In the genomic region with DNA sequence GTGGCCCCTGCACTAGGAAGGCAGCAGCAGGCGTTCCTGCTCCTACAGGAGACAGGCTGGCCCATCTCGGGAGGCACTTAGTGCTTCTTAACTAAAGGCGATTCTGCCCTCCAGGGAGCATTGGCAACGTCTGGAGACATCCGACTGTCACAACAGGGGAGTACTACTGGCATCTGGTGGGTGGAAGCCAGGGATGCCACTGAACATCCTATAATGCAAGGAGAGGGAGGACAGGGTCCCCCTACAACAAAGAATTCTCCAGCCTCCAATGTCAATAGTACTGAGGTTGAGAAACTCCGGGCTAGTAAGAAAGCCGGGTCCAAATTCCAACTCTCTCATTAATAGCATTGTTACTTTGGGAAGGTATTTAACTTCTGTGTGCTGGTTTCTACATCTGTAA, we compare ENCODE assay signal across 23 cellular contexts.
"Had no signal": no experiment of that assay in that cellular context is flagged by ENCODE, and none has a peak within 500 bp of the region (broad histone marks: within the 10 kb centered on the region; RNA-seq: fewer than 3 reads in every experiment).

No MANE protein-coding gene starts in this region.

- H3K36me3 ChIP-seq: neutrophil, ovary, prostate gland, upper lobe of right lung had no signal

- H3K27me3 Mint-ChIP-seq: activated naive CD8-positive, alpha-beta T cell treated with anti-CD3 and anti-CD28 coated beads, Interleukin-2, amount 10 ng/mL, durations not matched to agents 7 days and 5 days had no signal

- ATAC-seq: activated T-cell treated with anti-CD3 and anti-CD28 coated beads, Interleukin-2, amount 50 U/mL, for 4 hours; foreskin keratinocyte; stimulated activated naive CD8-positive, alpha-beta T cell treated with anti-CD3 and anti-CD28 coated beads, Interleukin-15, Interleukin-2, amounts not matched to agents 100 U/mL and 50 U/mL, for 24 hours; upper lobe of right lung; WTC11 had no signal

- H3K36me3 Mint-ChIP-seq: activated naive CD8-positive, alpha-beta T cell treated with anti-CD3 and anti-CD28 coated beads, Interleukin-2, amount 10 ng/mL, durations not matched to agents 7 days and 5 days; memory B cell had no signal

- H3K27ac ChIP-seq: foreskin keratinocyte, neutrophil, ovary, prostate gland, upper lobe of right lung had no signal

- H3K4me3 ChIP-seq: ovary, prostate gland, upper lobe of right lung had no signal

- H3K9me3 Mint-ChIP-seq: activated T-cell treated with anti-CD3 and anti-CD28 coated beads, Interleukin-2, amount 50 U/mL, for 4 hours; activated T-helper 2 cell treated with anti-CD3 and anti-CD28 coated beads, Interferon-gamma antibody, Interleukin-2, Interleukin-4, amounts not matched to agents 10 μg/mL and 5 μg/mL and 100 μg/mL, durations not matched to agents 14 hours and 24 hours and 36 hours; dendritic cell treated with granulocyte-macrophage colony-stimulating factor and Interleukin-4, amounts not matched to agents 40 ng/mL and 50 ng/mL, for 4 days; memory B cell had no signal

- H3K27ac Mint-ChIP-seq: activated naive CD8-positive, alpha-beta T cell treated with anti-CD3 and anti-CD28 coated beads, Interleukin-2, amount 10 ng/mL, durations not matched to agents 7 days and 5 days; activated T-helper 2 cell treated with anti-CD3 and anti-CD28 coated beads, Interferon-gamma antibody, Interleukin-2, Interleukin-4, amounts not matched to agents 10 μg/mL and 5 μg/mL and 100 μg/mL, durations not matched to agents 14 hours and 24 hours and 36 hours; dendritic cell treated with granulocyte-macrophage colony-stimulating factor and Interleukin-4, amounts not matched to agents 40 ng/mL and 50 ng/mL, for 4 days; memory B cell; nephron; WTC11 had no signal

- H3K4me1 ChIP-seq: prostate gland had no signal

- H3K27me3 ChIP-seq: foreskin keratinocyte, ovary, upper lobe of right lung had no signal

- DNase-seq: activated CD8-positive, alpha-beta memory T cell treated with anti-CD3 and anti-CD28 coated beads, Interleukin-2, amount 50 U/mL, for 48 hours; activated naive CD4-positive, alpha-beta T cell; activated naive CD8-positive, alpha-beta T cell treated with anti-CD3 and anti-CD28 coated beads, Interleukin-2, amount 10 ng/mL, durations not matched to agents 7 days and 5 days; activated T-cell treated with anti-CD3 and anti-CD28 coated beads, Interleukin-2, amount 50 U/mL, for 4 hours; amniotic stem cell; effector CD4-positive, alpha-beta T cell; foreskin keratinocyte; hippocampal formation; ovary; stimulated activated CD4-positive, alpha-beta T cell treated with anti-CD3 and anti-CD28 coated beads, Interleukin-12 subunit alpha, Interleukin-12 subunit beta, amount 100 ng/mL, for 4 hours; stimulated activated CD4-positive, alpha-beta T cell treated with anti-CD3 and anti-CD28 coated beads, Interleukin-4, amount 100 ng/mL, for 4 hours; stimulated activated naive CD8-positive, alpha-beta T cell treated with anti-CD3 and anti-CD28 coated beads, Interleukin-15, Interleukin-2, amounts not matched to agents 100 U/mL and 50 U/mL, for 24 hours; T-helper 1 cell; T-helper 9 cell; upper lobe of right lung had no signal

- FAIRE-seq: endometrium had no signal

- H3K4me3 Mint-ChIP-seq: activated naive CD8-positive, alpha-beta T cell treated with anti-CD3 and anti-CD28 coated beads, Interleukin-2, amount 10 ng/mL, durations not matched to agents 7 days and 5 days; activated T-cell treated with anti-CD3 and anti-CD28 coated beads, Interleukin-2, amount 50 U/mL, for 4 hours; dendritic cell treated with granulocyte-macrophage colony-stimulating factor and Interleukin-4, amounts not matched to agents 40 ng/mL and 50 ng/mL, for 4 days; memory B cell; nephron; WTC11 had no signal

- H3K9me3 ChIP-seq: neutrophil, ovary, prostate gland, upper lobe of right lung had no signal

- H3K4me1 Mint-ChIP-seq: activated naive CD8-positive, alpha-beta T cell treated with anti-CD3 and anti-CD28 coated beads, Interleukin-2, amount 10 ng/mL, durations not matched to agents 7 days and 5 days; memory B cell had no signal
